ENCODE assay signal across 19 cellular contexts in genomic region chr7:103632005-103632639, GRCh38.
"Had no signal": no experiment of that assay in that cellular context is flagged by ENCODE, and none has a peak within 500 bp of the region (broad histone marks: within the 10 kb centered on the region; RNA-seq: fewer than 3 reads in every experiment).

No MANE protein-coding gene starts in this region.

- H3K4me3 Mint-ChIP-seq: activated naive CD4-positive, alpha-beta T cell treated with anti-CD3 and anti-CD28 coated beads, Interleukin-2, amount 10 ng/mL, durations not matched to agents 7 days and 5 days; nephron progenitor cell had no signal

- H3K9me3 ChIP-seq: left lung, thyroid gland had no signal

- DNase-seq: activated CD4-positive, alpha-beta T cell treated with anti-CD3 and anti-CD28 coated beads for 1 hour; activated CD8-positive, alpha-beta memory T cell treated with anti-CD3 and anti-CD28 coated beads for 24 hours; activated CD8-positive, alpha-beta memory T cell treated with anti-CD3 and anti-CD28 coated beads, Interleukin-2, amount 50 U/mL, for 48 hours; activated effector memory CD4-positive, alpha-beta T cell treated with Interleukin-2 at 50 U/mL for 16 hours; activated naive CD4-positive, alpha-beta T cell treated with anti-CD3 and anti-CD28 coated beads, Interleukin-2, amount 10 ng/mL, durations not matched to agents 7 days and 5 days; activated T-cell treated with anti-CD3 and anti-CD28 coated beads, Interleukin-2, amount 50 U/mL, for 48 hours; effector memory CD4-positive, alpha-beta T cell; kidney; left lung; midbrain; nephron progenitor cell; nucleus accumbens; posterior cingulate gyrus; stimulated activated CD4-positive, alpha-beta T cell treated with anti-CD3 and anti-CD28 coated beads, Interleukin-2, amount 100 ng/mL, for 24 hours; stimulated activated naive CD4-positive, alpha-beta T cell treated with Interleukin-2 at 50 U/mL for 16 hours; thyroid gland; WERI-Rb-1 had no signal

- H3K4me1 Mint-ChIP-seq: activated naive CD4-positive, alpha-beta T cell treated with anti-CD3 and anti-CD28 coated beads, Interleukin-2, amount 10 ng/mL, durations not matched to agents 7 days and 5 days had no signal

- H3K9me3 Mint-ChIP-seq: activated naive CD4-positive, alpha-beta T cell treated with anti-CD3 and anti-CD28 coated beads, Interleukin-2, amount 10 ng/mL, durations not matched to agents 7 days and 5 days; nephron progenitor cell had no signal

- H3K27ac Mint-ChIP-seq: activated naive CD4-positive, alpha-beta T cell treated with anti-CD3 and anti-CD28 coated beads, Interleukin-2, amount 10 ng/mL, durations not matched to agents 7 days and 5 days; nephron progenitor cell had no signal

- H3K36me3 Mint-ChIP-seq: activated naive CD4-positive, alpha-beta T cell treated with anti-CD3 and anti-CD28 coated beads, Interleukin-2, amount 10 ng/mL, durations not matched to agents 7 days and 5 days had no signal

- H3K4me3 ChIP-seq: left lung, thyroid gland had no signal

- H3K27ac ChIP-seq: foreskin keratinocyte, left lung, thyroid gland, WERI-Rb-1 had no signal

- FAIRE-seq: bronchial epithelial cell had no signal

- H3K27me3 ChIP-seq: foreskin keratinocyte, left lung, thyroid gland had no signal

- ATAC-seq: left lung had no signal

- H3K36me3 ChIP-seq: left lung, thyroid gland, WERI-Rb-1 had no signal

- H3K4me1 ChIP-seq: left lung, thyroid gland had no signal

- H3K27me3 Mint-ChIP-seq: activated naive CD4-positive, alpha-beta T cell treated with anti-CD3 and anti-CD28 coated beads, Interleukin-2, amount 10 ng/mL, durations not matched to agents 7 days and 5 days had no signal
